ENCODE assay signal across 8 cellular contexts in the genomic region with DNA sequence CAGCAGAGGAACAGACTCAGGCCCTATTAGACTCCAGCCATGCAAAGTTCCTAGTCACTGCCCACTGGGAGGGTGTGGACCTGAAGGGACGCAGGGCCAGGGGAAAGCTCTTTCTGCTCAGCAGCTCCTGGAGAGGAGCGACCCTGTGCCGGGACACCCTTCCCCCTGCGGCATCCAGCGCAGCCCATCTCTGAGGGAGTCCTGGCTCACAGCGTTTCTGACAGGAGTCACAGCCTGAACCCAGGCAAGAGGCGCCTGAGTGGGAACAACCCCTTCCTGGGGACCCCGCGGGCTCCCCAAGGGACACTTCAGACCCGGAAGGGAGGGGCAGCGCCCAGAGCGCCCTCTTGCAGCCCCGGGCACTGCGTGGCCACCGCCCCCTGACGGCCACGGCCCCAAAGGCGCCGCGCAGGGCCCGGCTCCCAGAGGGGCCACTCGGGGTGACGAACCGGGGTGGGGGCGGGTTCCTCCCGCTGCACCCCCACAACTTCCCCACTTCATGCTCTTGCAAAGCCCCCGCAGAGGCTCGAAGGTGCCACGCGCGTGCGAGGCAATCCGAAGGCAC. TPM values are rescaled to one million over a fixed set of nuclear protein-coding genes. Genes with fewer than 3 reads are reported as not detected.
DNase-seq lines count a peak whose midpoint lies in the region; ATAC-seq, FAIRE-seq and TF ChIP-seq lines count a peak whose summit lies in the region.

No MANE protein-coding gene starts in this region.

- POLR2A ChIA-PET in A549 (lab: Yijun Ruan, JAX), result interaction anchor here (1.2 to 1.4 kb wide), 2 partner anchors 19 to 25 kb away, joined by 6 read pairs; a partner anchor contains a TSS

- peak overlapping the region; percentile 96 to 98 for H3K27ac ChIP-seq in A549

- intact Hi-C loops in left colon (cut with DNase I, micrococcal nuclease), result no loop called here

- H3K4me3 Mint-ChIP-seq in chondrocyte (ENCODE audit: unreplicated experiment), result peak overlapping the region; percentile 79
- H3K4me3 Mint-ChIP-seq in stimulated activated naive CD8-positive, alpha-beta T cell treated with anti-CD3 and anti-CD28 coated beads, Interleukin-15, Interleukin-2, amounts not matched to agents 100 ng/mL and 50 ng/mL, for 24 hours, result peak overlapping the region; percentile 86

- peaks cover 3% of the 10 kb centered on the region for H3K36me3 Mint-ChIP-seq in chondrocyte (ENCODE audit: low read depth)
- H3K36me3 Mint-ChIP-seq in stimulated activated naive CD8-positive, alpha-beta T cell treated with anti-CD3 and anti-CD28 coated beads, Interleukin-15, Interleukin-2, amounts not matched to agents 100 ng/mL and 50 ng/mL, for 24 hours (ENCODE audit: low read depth), result peaks cover 4% of the 10 kb centered on the region

- peak overlapping the region; percentile 77 for H3K27ac Mint-ChIP-seq in chondrocyte (ENCODE audit: unreplicated experiment)
- peak overlapping the region; percentile 79 for H3K27ac Mint-ChIP-seq in stimulated activated naive CD8-positive, alpha-beta T cell treated with anti-CD3 and anti-CD28 coated beads, Interleukin-15, Interleukin-2, amounts not matched to agents 100 ng/mL and 50 ng/mL, for 24 hours

- ATAC-seq in A549 (peak; percentile 43 to 52; a peak in 4 of 6 replicates), HG03139 (IDR thresholded peaks at IDR 0.05; ENCODE audit: unreplicated experiment) (peak; percentile 12), left colon (peak; percentile 12), GM19023 (IDR thresholded peaks at IDR 0.05; ENCODE audit: unreplicated experiment) (no peak)

- 4% methylated on average over 15 of the region's 33 CpGs for WGBS in A549 (ENCODE audit: missing lambda C conversion rate)

- no peaks in the 10 kb centered on the region for H3K9me3 ChIP-seq in A549

- FAIRE-seq in A549 (lab: Jason Lieb, UNC), result no peak

- peak overlapping the region; percentile 84 for H3K4me3 ChIP-seq in A549

- H3K4me1 ChIP-seq in A549, result peaks cover 36% of the 10 kb centered on the region

- peak; percentile 12 to 37; a peak in 3 of 5 replicates for TF ChIP-seq RAD21 in A549 (conservative IDR thresholded peaks at IDR 0.05 in 1 of 2, IDR thresholded peaks at IDR 0.05 in 1 of 2)

- H3K4me1 Mint-ChIP-seq in chondrocyte (ENCODE audit: low read depth), result peaks cover 41% of the 10 kb centered on the region
- peaks cover 38% of the 10 kb centered on the region for H3K4me1 Mint-ChIP-seq in stimulated activated naive CD8-positive, alpha-beta T cell treated with anti-CD3 and anti-CD28 coated beads, Interleukin-15, Interleukin-2, amounts not matched to agents 100 ng/mL and 50 ng/mL, for 24 hours (ENCODE audit: low read depth)

- TF ChIP-seq CTCF in A549 (IDR thresholded peaks at IDR 0.05) (peak; percentile 52), GM12872 (IDR thresholded peaks at IDR 0.05; ENCODE audit: insufficient read depth, low read depth, low read length) (peak; percentile 44; the same call in 2 of the 3 replicates), chondrocyte (IDR thresholded peaks at IDR 0.05) (peak; percentile 71)

- TF ChIP-seq EP300 in A549 (IDR thresholded peaks at IDR 0.05), result no peak

- peak overlapping the region; percentile 99 for H3K4me2 ChIP-seq in A549

- CTCF ChIA-PET in A549 (lab: Yijun Ruan, JAX), result interaction anchor here (1.0 to 2.4 kb wide), 9 partner anchors 10 to 418 kb away, joined by 3 to 11 read pairs (median 3); a partner anchor contains a TSS

- DNase-seq in A549 (ENCODE audit: low read depth in 1 of 2, low spot score in 1 of 2) (peak in 1 of 2 experiments; percentile 36), SW480 (ENCODE audit: low spot score) (peak; percentile 49), chondrocyte (ENCODE audit: low spot score) (no peak), left colon (peak in 1 of 2 donors; percentile 67)

- no peak for TF ChIP-seq POLR2A in A549 (IDR thresholded peaks at IDR 0.05; ENCODE audit: low read length)

- H3K9me3 Mint-ChIP-seq in chondrocyte (ENCODE audit: low read depth), result no peaks in the 10 kb centered on the region
- no peaks in the 10 kb centered on the region for H3K9me3 Mint-ChIP-seq in stimulated activated naive CD8-positive, alpha-beta T cell treated with anti-CD3 and anti-CD28 coated beads, Interleukin-15, Interleukin-2, amounts not matched to agents 100 ng/mL and 50 ng/mL, for 24 hours

- H3K27me3 Mint-ChIP-seq in chondrocyte (ENCODE audit: low read depth), result no peaks in the 10 kb centered on the region
- no peaks in the 10 kb centered on the region for H3K27me3 Mint-ChIP-seq in stimulated activated naive CD8-positive, alpha-beta T cell treated with anti-CD3 and anti-CD28 coated beads, Interleukin-15, Interleukin-2, amounts not matched to agents 100 ng/mL and 50 ng/mL, for 24 hours

TF ChIP-seq in A549, 52 proteins besides CTCF, POLR2A, EP300 and RAD21:
- TF ChIP-seq SMC3 (IDR thresholded peaks at IDR 0.05) (peak; percentile 33; the same call in 1 of the 3 replicates), HOXB13 (CRISPR knock-in tag; IDR thresholded peaks at IDR 0.05; ENCODE audit: low read depth) (no peak), CBX2 (IDR thresholded peaks at IDR 0.05; ENCODE audit: borderline replicate concordance, low read depth) (no peak)

RNA-seq across cellular contexts. Expression of a gene that starts 0.9 kb away (rescaled TPM):
- 19.1 and 21.6 TPM in 2 replicates for polyA plus RNA-seq in A549 (2011; rRNA removed)
- polyA plus RNA-seq in A549 (2012; cell fraction: cytosol; rRNA removed), result 72.6 and 86.0 TPM in 2 replicates
- polyA plus RNA-seq in A549 (2012; cell fraction: nucleus; rRNA removed), result 183 and 244 TPM in 2 replicates
- 30.4 to 32.5 TPM (median 31.8 TPM) in 3 replicates for polyA plus RNA-seq in A549 (2017; fragmentation: RNase III; extraction: RNeasy Plus Mini Kit Qiagen cat#74134 plus additional on column Dnase treatment)
- 18.6 and 20.3 TPM in 2 replicates for polyA minus RNA-seq in A549 (2011; rRNA and poly(A)+ RNA removed)
- 24.3 to 27.5 TPM (median 27.2 TPM) in 3 replicates for total RNA-seq in chondrocyte
- 10 to 100 TPM; 41.7 to 44.8 TPM for total RNA-seq in left colon

RNA-seq across cellular contexts. Expression of a gene that starts 14.4 kb away (rescaled TPM):
- polyA plus RNA-seq in A549 (2011; rRNA removed), result 2.1 and 3.2 TPM in 2 replicates
- 7.0 and 9.7 TPM in 2 replicates for polyA plus RNA-seq in A549 (2012; cell fraction: cytosol; rRNA removed)
- polyA plus RNA-seq in A549 (2012; cell fraction: nucleus; rRNA removed), result 31.8 and 33.6 TPM in 2 replicates
- 14.4 to 17.6 TPM (median 16.8 TPM) in 3 replicates for polyA plus RNA-seq in A549 (2017; fragmentation: RNase III; extraction: RNeasy Plus Mini Kit Qiagen cat#74134 plus additional on column Dnase treatment)
- polyA minus RNA-seq in A549 (2011; rRNA and poly(A)+ RNA removed), result 3.2 and 4.1 TPM in 2 replicates
- total RNA-seq in chondrocyte, result 36.5 to 44.3 TPM (median 37.2 TPM) in 3 replicates
- total RNA-seq in left colon, result 1 to 10 TPM; 1.3 to 2.9 TPM

RNA-seq across cellular contexts. Expression of a gene that starts 24.1 kb away (rescaled TPM):
- not detected in 2 replicates for polyA plus RNA-seq in A549 (2011; rRNA removed)
- polyA plus RNA-seq in A549 (2012; cell fraction: cytosol; rRNA removed), result not detected in 2 replicates
- 0.06 TPM in 1 of 2 replicates, not detected in the other for polyA plus RNA-seq in A549 (2012; cell fraction: nucleus; rRNA removed)
- not detected in 3 replicates for polyA plus RNA-seq in A549 (2017; fragmentation: RNase III; extraction: RNeasy Plus Mini Kit Qiagen cat#74134 plus additional on column Dnase treatment)
- polyA minus RNA-seq in A549 (2011; rRNA and poly(A)+ RNA removed), result not detected in 2 replicates
- 3.8 to 4.7 TPM (median 4.3 TPM) in 3 replicates for total RNA-seq in chondrocyte
- total RNA-seq in left colon, result 1 to 10 TPM; 5.8 to 9.5 TPM

RNA-seq across cellular contexts. Expression of a gene that starts 25.6 kb away (rescaled TPM):
- polyA plus RNA-seq in A549 (2011; rRNA removed), result 42.8 and 47.5 TPM in 2 replicates
- 40.6 and 45.2 TPM in 2 replicates for polyA plus RNA-seq in A549 (2012; cell fraction: cytosol; rRNA removed)
- 63.4 and 66.2 TPM in 2 replicates for polyA plus RNA-seq in A549 (2012; cell fraction: nucleus; rRNA removed)
- 47.2 to 48.9 TPM (median 48.7 TPM) in 3 replicates for polyA plus RNA-seq in A549 (2017; fragmentation: RNase III; extraction: RNeasy Plus Mini Kit Qiagen cat#74134 plus additional on column Dnase treatment)
- 55.3 and 55.5 TPM in 2 replicates for polyA minus RNA-seq in A549 (2011; rRNA and poly(A)+ RNA removed)
- total RNA-seq in chondrocyte, result 49.0 to 56.6 TPM (median 49.5 TPM) in 3 replicates
- total RNA-seq in left colon, result 10 to 100 TPM; 51.7 to 51.8 TPM
